In the genomic region with DNA sequence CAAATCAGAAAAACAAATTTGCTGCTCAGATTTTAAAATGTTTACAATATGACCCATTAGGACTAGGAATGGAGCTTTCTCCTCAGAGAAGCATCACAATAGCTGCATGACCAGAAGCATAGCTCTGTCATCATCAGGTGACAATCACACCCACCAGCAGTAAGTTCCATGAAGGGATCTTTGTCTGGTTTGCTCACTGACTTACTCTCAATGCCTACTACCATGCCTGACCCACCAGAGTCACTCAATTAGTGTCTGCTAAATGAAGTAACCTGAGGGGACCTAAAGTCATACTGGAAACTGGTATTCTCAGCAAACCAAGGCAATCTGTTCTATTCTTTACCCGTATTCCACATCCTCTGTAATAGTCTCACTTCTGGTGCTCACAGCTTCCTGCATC, we compare ENCODE assay signal across 19 cellular contexts. TPM values are rescaled to one million over a fixed set of nuclear protein-coding genes. Genes with fewer than 3 reads are reported as not detected.
A peak's percentile ranks its signal among the peaks of the same experiment; 100 is the strongest.
DNase-seq lines count a peak whose midpoint lies in the region; ATAC-seq and TF ChIP-seq lines count a peak whose summit lies in the region.
"Had no signal": no experiment of that assay in that cellular context is flagged by ENCODE, and none has a peak within 500 bp of the region (broad histone marks: within the 10 kb centered on the region; RNA-seq: fewer than 3 reads in every experiment).

No MANE protein-coding gene starts in this region.

- peaks cover 18% of the 10 kb centered on the region for H3K4me1 Mint-ChIP-seq in activated CD4-positive, alpha-beta T cell treated with anti-CD3 and anti-CD28 coated beads for 36 hours
- no peaks in the 10 kb centered on the region for H3K4me1 Mint-ChIP-seq in mesothelial cell of epicardium

- no peaks in the 10 kb centered on the region for H3K27me3 Mint-ChIP-seq in activated CD4-positive, alpha-beta T cell treated with anti-CD3 and anti-CD28 coated beads for 36 hours
- peaks cover 1% of the 10 kb centered on the region for H3K27me3 Mint-ChIP-seq in mesothelial cell of epicardium (ENCODE audit: low read depth)

- H3K9me3 Mint-ChIP-seq in activated CD4-positive, alpha-beta T cell treated with anti-CD3 and anti-CD28 coated beads for 36 hours (ENCODE audit: low read depth): no peaks in the 10 kb centered on the region
- H3K9me3 Mint-ChIP-seq in mesothelial cell of epicardium: no peaks in the 10 kb centered on the region
- H3K9me3 Mint-ChIP-seq: HFFc6 had no signal

- no peak for TF ChIP-seq POLR2A in sigmoid colon (IDR thresholded peaks at IDR 0.05)

- H3K27me3 ChIP-seq in dorsolateral prefrontal cortex (no peaks in the 10 kb centered on the region), sigmoid colon (no peaks in the 10 kb centered on the region)

- peak overlapping the region in 56 of 59 donors; percentile 2 to 88 (median 66) for H3K27ac ChIP-seq in dorsolateral prefrontal cortex
- no peak overlapping the region for H3K27ac ChIP-seq in sigmoid colon
- H3K27ac ChIP-seq: C4-2B, HL-60 had no signal

- H3K4me3 Mint-ChIP-seq in activated CD4-positive, alpha-beta T cell treated with anti-CD3 and anti-CD28 coated beads for 36 hours: no peak overlapping the region
- H3K4me3 Mint-ChIP-seq in mesothelial cell of epicardium: no peak overlapping the region
- H3K4me3 Mint-ChIP-seq: HFFc6 had no signal

- TF ChIP-seq EP300 in sigmoid colon (IDR thresholded peaks at IDR 0.05): no peak

- H3K4me3 ChIP-seq in dorsolateral prefrontal cortex (peak overlapping the region in 3 of 59 donors; percentile 1 to 7 (median 6)), sigmoid colon (no peak overlapping the region)
- H3K4me3 ChIP-seq: K562 had no signal

- no peaks in the 10 kb centered on the region for H3K4me1 ChIP-seq in sigmoid colon

- no peak for DNase-seq in activated CD4-positive, alpha-beta T cell treated with anti-CD3 and anti-CD28 coated beads for 36 hours
- DNase-seq in activated CD4-positive, alpha-beta T cell treated with anti-CD3 and anti-CD28 coated beads for 48 hours: no peak
- DNase-seq in SK-MEL-5 (ENCODE audit: low read depth, low spot score) (peak; percentile 50), dorsolateral prefrontal cortex (no peak), pons (ENCODE audit: low spot score) (peak; percentile 79), sigmoid colon (no peak), mesothelial cell of epicardium (ENCODE audit: low spot score in 2 of 2, unreplicated experiment in 2 of 2) (no peak)
- DNase-seq: 8988T; DMS79; GOT3; HFFc6; NCI-H1105 treated with DMSO at 0.1 percent for 48 hours; NCI-H187; NCI-H69; NK-92 treated with Interleukin-12 subunit alpha and Interleukin-12 subunit beta, amount 100 ng/mL, for 24 hours had no signal

- WGBS in sigmoid colon, 2 donors: 81 to 87% methylated on average over 1 of the region's 1 CpG

- intact Hi-C loops in activated CD4-positive, alpha-beta T cell treated with anti-CD3 and anti-CD28 coated beads for 36 hours (cut with DNase I, micrococcal nuclease): no loop called here
- intact Hi-C loops in dorsolateral prefrontal cortex (cut with DNase I) (no loop called here), sigmoid colon (cut with DNase I) (no loop called here)

- in situ Hi-C loops in SK-MEL-5 (cut with HindIII; ENCODE audit: low pct_unique_long_range_greater_than_20kb, low sequenced_read_pairs): no loop called here

- POLR2A ChIA-PET in activated CD4-positive, alpha-beta T cell treated with anti-CD3 and anti-CD28 coated beads for 36 hours (lab: Charles Lee): interaction anchor here (0.7 kb wide), 1 partner anchor 9 kb away, joined by 3 read pairs; no protein-coding TSS in a partner anchor

- no peak for TF ChIP-seq CTCF in dorsolateral prefrontal cortex (IDR thresholded peaks at IDR 0.05 in 54 of 56, conservative IDR thresholded peaks at IDR 0.05 in 2 of 56; ENCODE audit: low read depth in 1 of 56, partially characterized antibody in 56 of 56)
- no peak for TF ChIP-seq CTCF in sigmoid colon (IDR thresholded peaks at IDR 0.05)
- TF ChIP-seq CTCF in mesothelial cell of epicardium (IDR thresholded peaks at IDR 0.05; ENCODE audit: unreplicated experiment): no peak

- peak; percentile 44 for ATAC-seq in activated CD4-positive, alpha-beta T cell treated with anti-CD3 and anti-CD28 coated beads for 36 hours
- ATAC-seq in GM21447 (IDR thresholded peaks at IDR 0.05; ENCODE audit: unreplicated experiment): no peak
- ATAC-seq: K562 had no signal

- H3K9me3 ChIP-seq in sigmoid colon: no peaks in the 10 kb centered on the region

- H3K36me3 ChIP-seq in sigmoid colon: peaks cover 0 to 53% (median 6%) of the 10 kb centered on the region in 4 donors

- CTCF ChIA-PET in activated CD4-positive, alpha-beta T cell treated with anti-CD3 and anti-CD28 coated beads for 36 hours (lab: Charles Lee): interaction anchor here (1.3 to 2.8 kb wide), 2 partner anchors 8 to 11 kb away, joined by 5 to 10 read pairs; no protein-coding TSS in a partner anchor

- peaks cover 31% of the 10 kb centered on the region for H3K36me3 Mint-ChIP-seq in activated CD4-positive, alpha-beta T cell treated with anti-CD3 and anti-CD28 coated beads for 36 hours (ENCODE audit: low read depth)
- H3K36me3 Mint-ChIP-seq in mesothelial cell of epicardium: peaks cover 19% of the 10 kb centered on the region

- no peak overlapping the region for H3K27ac Mint-ChIP-seq in activated CD4-positive, alpha-beta T cell treated with anti-CD3 and anti-CD28 coated beads for 36 hours
- no peak overlapping the region for H3K27ac Mint-ChIP-seq in mesothelial cell of epicardium
- H3K27ac Mint-ChIP-seq: HFFc6 had no signal

RNA-seq across cellular contexts. Expression of a gene that starts 7.7 kb away (rescaled TPM):
- 10 to 100 TPM; 13.3 to 13.9 TPM for total RNA-seq in activated CD4-positive, alpha-beta T cell treated with anti-CD3 and anti-CD28 coated beads for 36 hours
- 35.2 and 38.2 TPM in 2 replicates for total RNA-seq in SK-MEL-5 (2014; rRNA removed; shearing (Covaris generic))
- polyA plus RNA-seq in SK-MEL-5 (2015; cell fraction: cytosol; rRNA removed): 31.8 and 42.2 TPM in 2 replicates
- 9.8 and 12.7 TPM in 2 replicates for polyA plus RNA-seq in SK-MEL-5 (2015; cell fraction: nucleus; rRNA removed)
- total RNA-seq in dorsolateral prefrontal cortex: 10 to 100 TPM; 24.1 to 60.7 (median 35.2) TPM
- 10 to 100 TPM in 1 of 4 donors, 1 to 10 TPM in 3; 7.9 to 12.2 (median 8.6) TPM for total RNA-seq in sigmoid colon
- polyA plus RNA-seq in sigmoid colon: 10 to 100 TPM in 1 of 3 donors, 1 to 10 TPM in 2; 2.4 to 13.2 (median 4.6) TPM
- total RNA-seq in mesothelial cell of epicardium: 25.2 to 26.1 TPM (median 25.4 TPM) in 3 replicates

Comparison
In these comparisons a context has a peak if more than half of its experiments do, and no peak if none do; other contexts are left out.
1. DNase-seq: peak in SK-MEL-5 (single experiment) and pons (single experiment); none in activated CD4-positive, alpha-beta T cell treated with anti-CD3 and anti-CD28 coated beads for 36 hours (single experiment), activated CD4-positive, alpha-beta T cell treated with anti-CD3 and anti-CD28 coated beads for 48 hours (single experiment), dorsolateral prefrontal cortex (0 of 10), sigmoid colon (single experiment) and mesothelial cell of epicardium (0 of 2).
2. H3K27ac ChIP-seq: peak in dorsolateral prefrontal cortex (56 of 59); none in sigmoid colon (0 of 4).